ENCODE assay signal across 8 cellular contexts in the genomic region with DNA sequence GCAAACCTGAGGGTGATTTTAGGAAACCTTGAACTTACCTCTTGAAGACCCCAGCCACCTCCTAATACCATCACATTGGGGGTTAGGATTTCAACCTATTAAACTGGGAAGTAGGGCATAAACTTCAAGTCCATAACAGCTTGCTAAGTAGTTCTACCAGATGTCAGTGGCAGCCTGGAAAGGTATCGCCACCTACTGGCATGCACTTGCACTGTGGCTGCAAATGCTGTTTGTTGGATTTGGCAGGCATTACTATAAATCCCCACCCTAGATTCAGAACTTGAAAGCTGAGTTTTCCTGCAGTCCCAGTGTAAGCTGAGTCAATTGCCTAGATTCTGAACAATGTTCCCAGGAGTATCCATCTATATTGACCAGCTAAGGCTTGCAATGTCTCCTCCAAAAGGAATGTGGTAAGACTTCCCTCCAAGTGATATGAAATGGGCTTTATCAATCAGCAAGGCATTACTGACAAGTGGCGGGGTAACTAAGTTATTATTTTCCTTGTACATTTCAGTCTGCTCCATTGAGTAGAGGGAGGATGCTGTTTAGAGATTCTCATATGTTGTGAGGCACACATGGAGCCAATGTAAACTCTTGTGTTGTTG.
A peak's percentile ranks its signal among the peaks of the same experiment; 100 is the strongest.
DNase-seq lines count a peak whose midpoint lies in the region; ATAC-seq and TF ChIP-seq lines count a peak whose summit lies in the region.

No MANE protein-coding gene starts in this region.

- no peaks in the 10 kb centered on the region for H3K27me3 Mint-ChIP-seq in memory B cell

- POLR2A ChIA-PET in AG04449 (lab: Yijun Ruan, JAX): interaction anchor here (0.7 kb wide), 1 partner anchor 177 kb away, joined by 3 read pairs; no protein-coding TSS in a partner anchor

- no peak overlapping the region for H3K27ac Mint-ChIP-seq in memory B cell

- DNase-seq in AG04449 (ENCODE audit: low read depth, low spot score) (peak; percentile 37), NB4 (ENCODE audit: low read depth) (peak; percentile 91), choroid plexus epithelial cell (ENCODE audit: low read depth) (peak; percentile 93), memory B cell (ENCODE audit: low spot score in 2 of 2) (peak; percentile 27 to 35)
- DNase-seq in activated CD4-positive, alpha-beta T cell treated with anti-CD3 and anti-CD28 coated beads for 24 hours (ENCODE audit: low read depth in 2 of 2): peak; percentile 41 to 56
- peak; percentile 22 for DNase-seq in stimulated activated CD8-positive, alpha-beta memory T cell treated with anti-CD3 and anti-CD28 coated beads, Interleukin-7, amount 100 ng/mL, for 24 hours (ENCODE audit: low read depth)

- ATAC-seq in GM18517 (IDR thresholded peaks at IDR 0.05; ENCODE audit: unreplicated experiment) (peak; percentile 61), memory B cell (ENCODE audit: low read depth) (peak; percentile 32), GM19397 (IDR thresholded peaks at IDR 0.05; ENCODE audit: unreplicated experiment) (no peak)

- TF ChIP-seq CTCF in AG04449 (IDR thresholded peaks at IDR 0.05; ENCODE audit: insufficient read depth, low read length, missing control alignments): peak; percentile 85
- peak; percentile 91 for TF ChIP-seq CTCF in NB4 (IDR thresholded peaks at IDR 0.05; ENCODE audit: low read depth, low read length)
- TF ChIP-seq CTCF in choroid plexus epithelial cell (conservative IDR thresholded peaks at IDR 0.05; ENCODE audit: low read depth, low read length): peak; percentile 97

- no peak overlapping the region for H3K4me3 Mint-ChIP-seq in memory B cell

- CTCF ChIA-PET in AG04449 (lab: Yijun Ruan, JAX): interaction anchor here (0.5 to 3.6 kb wide), 46 partner anchors 9 to 413 kb away, joined by 3 to 27 read pairs (median 4); no protein-coding TSS in a partner anchor

- H3K9me3 Mint-ChIP-seq in memory B cell: peaks cover 1% of the 10 kb centered on the region

- no peaks in the 10 kb centered on the region for H3K36me3 Mint-ChIP-seq in memory B cell

- no peak for TF ChIP-seq POLR2A in NB4 (IDR thresholded peaks at IDR 0.05; ENCODE audit: extremely low read depth, insufficient read length)

- H3K4me3 ChIP-seq in AG04449 (ENCODE audit: low read depth, low read length) (no peak overlapping the region), NB4 (ENCODE audit: low read depth, low read length) (no peak overlapping the region), choroid plexus epithelial cell (ENCODE audit: low read depth, low read length) (no peak overlapping the region)

- peaks cover 4% of the 10 kb centered on the region for H3K4me1 Mint-ChIP-seq in memory B cell

Comparison
In these comparisons a context has a peak if more than half of its experiments do, and no peak if none do; other contexts are left out.
1. DNase-seq: peak in every context shown above with its lines; median percentile 93 in choroid plexus epithelial cell; 91 in NB4; 48 in activated CD4-positive, alpha-beta T cell treated with anti-CD3 and anti-CD28 coated beads for 24 hours; 37 in AG04449; 31 in memory B cell; 22 in stimulated activated CD8-positive, alpha-beta memory T cell treated with anti-CD3 and anti-CD28 coated beads, Interleukin-7, amount 100 ng/mL, for 24 hours.